In the genomic region with DNA sequence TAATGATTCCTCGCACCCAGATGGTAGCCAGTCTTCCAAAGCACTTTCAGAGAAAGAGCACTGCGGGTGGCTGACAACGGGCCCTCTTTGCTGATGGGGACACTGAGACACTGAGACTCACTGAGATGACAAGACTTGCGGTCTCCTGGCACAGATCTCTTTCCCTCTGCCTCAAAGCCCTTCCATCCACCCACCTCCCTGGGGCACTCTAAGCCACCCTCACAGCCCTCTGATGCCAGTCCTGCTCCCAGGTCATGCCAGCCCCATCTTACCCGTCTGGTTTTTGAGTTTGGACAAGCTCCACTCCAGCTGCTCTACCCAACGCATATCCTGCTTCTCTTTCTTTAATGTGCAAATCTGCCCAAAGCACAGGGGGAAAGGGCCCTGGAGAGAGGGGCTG, we compare ENCODE assay signal across 11 cellular contexts. TPM values are rescaled to one million over a fixed set of nuclear protein-coding genes. Genes with fewer than 3 reads are reported as not detected.
DNase-seq lines count a peak whose midpoint lies in the region; ATAC-seq and TF ChIP-seq lines count a peak whose summit lies in the region.
"Not testable (repeated sequence)": the region's sequence is repeated elsewhere in the genome, so short reads cannot be mapped to it uniquely, and the experiment has no call there.
"Had no signal": no experiment of that assay in that cellular context is flagged by ENCODE, and none has a peak within 500 bp of the region (broad histone marks: within the 10 kb centered on the region; RNA-seq: fewer than 3 reads in every experiment).

No MANE protein-coding gene starts in this region.

- not testable (repeated sequence) for H3K27me3 Mint-ChIP-seq in osteocyte (ENCODE audit: unreplicated experiment)

- H3K27me3 ChIP-seq in BE2C; WERI-Rb-1 (ENCODE audit: insufficient read depth, low read depth, severe bottlenecking); lower lobe of right lung (ENCODE audit: low read depth); suprapubic skin: not testable (repeated sequence)

- TF ChIP-seq POLR2A in suprapubic skin (IDR thresholded peaks at IDR 0.05) = not testable (repeated sequence)

- WGBS in suprapubic skin = 77% methylated on average over 5 of the region's 6 CpGs

- not testable (repeated sequence) for H3K4me1 Mint-ChIP-seq in osteocyte (ENCODE audit: unreplicated experiment)

- DNase-seq in BE2C (peak; percentile 6), WERI-Rb-1 (peak; percentile 4), dedifferentiated amniotic fluid mesenchymal stem cell (ENCODE audit: extremely low spot score) (peak; percentile 9), left ventricle myocardium superior (peak; percentile 8), lower lobe of right lung (peak; percentile 10), osteocyte (ENCODE audit: extremely low spot score, unreplicated experiment) (peak; percentile 53), suprapubic skin (ENCODE audit: low spot score in 2 of 2) (peak; percentile 19 to 62)
- DNase-seq in activated effector memory CD4-positive, alpha-beta T cell treated with anti-CD3 and anti-CD28 coated beads, Interleukin-2, amount 50 U/mL, for 16 hours = peak; percentile 21

- not testable (repeated sequence) for H3K27ac Mint-ChIP-seq in osteocyte (ENCODE audit: unreplicated experiment)

- not testable (repeated sequence) for H3K36me3 Mint-ChIP-seq in osteocyte (ENCODE audit: unreplicated experiment)

- H3K9me3 ChIP-seq in BE2C; WERI-Rb-1 (ENCODE audit: severe bottlenecking); lower lobe of right lung; suprapubic skin: not testable (repeated sequence)

- TF ChIP-seq CTCF in BE2C (IDR thresholded peaks at IDR 0.05; ENCODE audit: low read depth, low read length); WERI-Rb-1 (IDR thresholded peaks at IDR 0.05; ENCODE audit: low read depth, low read length); lower lobe of right lung (IDR thresholded peaks at IDR 0.05); osteocyte (IDR thresholded peaks at IDR 0.05); suprapubic skin (IDR thresholded peaks at IDR 0.05): not testable (repeated sequence)

- H3K4me3 Mint-ChIP-seq in osteocyte (ENCODE audit: unreplicated experiment) = not testable (repeated sequence)

- ATAC-seq in left ventricle myocardium superior, lower lobe of right lung: not testable (repeated sequence)

- not testable (repeated sequence) for TF ChIP-seq EP300 in suprapubic skin (IDR thresholded peaks at IDR 0.05)

- not testable (repeated sequence) for H3K4me3 ChIP-seq in BE2C (ENCODE audit: low read depth, low read length); WERI-Rb-1 (ENCODE audit: low read depth, low read length); lower lobe of right lung; suprapubic skin

- not testable (repeated sequence) for H3K27ac ChIP-seq in WERI-Rb-1, lower lobe of right lung, suprapubic skin

- intact Hi-C loops in left ventricle myocardium superior (cut with micrococcal nuclease); lower lobe of right lung (cut with DNase I): not testable (repeated sequence)

- H3K4me1 ChIP-seq in BE2C, lower lobe of right lung, suprapubic skin: not testable (repeated sequence)

- H3K9me3 Mint-ChIP-seq in osteocyte (ENCODE audit: unreplicated experiment) = not testable (repeated sequence)

- H3K36me3 ChIP-seq in BE2C, WERI-Rb-1, lower lobe of right lung, suprapubic skin: not testable (repeated sequence)

RNA-seq across cellular contexts. Expression of a gene that starts 6.4 kb away (rescaled TPM):
- 0.19 TPM for polyA plus RNA-seq in BE2C (2012; ENCODE audit: insufficient read depth, insufficient read length, low read depth)
- total RNA-seq in left ventricle myocardium superior = 5.2 TPM
- 5.1 TPM for total RNA-seq in lower lobe of right lung
- total RNA-seq in osteocyte = 4.9 and 5.4 TPM in 2 replicates
- 10 to 100 TPM in 1 of 4 donors, 1 to 10 TPM in 2, not detected in 1; 1.9 to 11.9 (median 3.0) TPM for total RNA-seq in suprapubic skin

RNA-seq across cellular contexts. Expression of a gene that starts 14.3 kb away (rescaled TPM):
- 3.7 TPM for polyA plus RNA-seq in BE2C (2012; ENCODE audit: insufficient read depth, insufficient read length, low read depth)
- total RNA-seq in left ventricle myocardium superior (1.3 TPM), lower lobe of right lung (9.6 TPM), osteocyte (1.7 and 3.4 TPM in 2 replicates), suprapubic skin (1 to 10 TPM in 1 of 4 donors, under 1 TPM in 1, not detected in 2; 0.42 to 1.7 TPM)
- total RNA-seq: CD8-positive, alpha-beta T cell; RPMI7951 had no signal
- polyA plus RNA-seq: IMR-90 had no signal
